11 cellular contexts compared by ENCODE assay signal in the genomic region with DNA sequence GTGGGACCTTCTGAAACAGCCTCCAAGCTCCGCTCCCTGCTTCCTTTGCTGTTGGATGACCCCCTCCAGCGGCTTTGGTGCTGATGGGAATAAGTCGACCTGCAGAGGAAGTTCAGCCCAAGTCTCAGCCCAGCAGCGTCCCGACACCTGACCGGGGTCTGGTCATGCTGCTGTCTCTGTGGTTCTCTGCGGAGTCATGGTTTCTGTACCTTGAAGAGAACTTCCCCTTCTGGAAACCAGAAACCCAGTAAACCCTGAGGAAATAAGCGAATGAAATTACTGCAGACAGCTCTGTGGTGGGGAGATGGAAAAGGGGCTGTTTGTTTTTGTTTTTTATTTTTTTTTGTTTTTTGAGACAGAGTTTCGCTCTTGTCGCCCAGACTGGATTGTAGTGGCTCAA. TPM values are rescaled to one million over a fixed set of nuclear protein-coding genes. Genes with fewer than 3 reads are reported as not detected.
DNase-seq lines count a peak whose midpoint lies in the region; ATAC-seq and TF ChIP-seq lines count a peak whose summit lies in the region.
"Had no signal": no experiment of that assay in that cellular context is flagged by ENCODE, and none has a peak within 500 bp of the region (broad histone marks: within the 10 kb centered on the region; RNA-seq: fewer than 3 reads in every experiment).

No MANE protein-coding gene starts in this region.

- TF ChIP-seq CTCF in suprapubic skin (IDR thresholded peaks at IDR 0.05) = no peak

- DNase-seq in pons (ENCODE audit: low spot score) (peak; percentile 30), suprapubic skin (ENCODE audit: low spot score in 2 of 2) (no peak)
- no peak for DNase-seq in stimulated activated effector memory CD8-positive, alpha-beta T cell treated with anti-CD3 and anti-CD28 coated beads, Interleukin-12 subunit alpha, Interleukin-12 subunit beta, amount 100 ng/mL, for 72 hours (ENCODE audit: low spot score in 2 of 2)
- DNase-seq: activated CD4-positive, alpha-beta T cell treated with anti-CD3 and anti-CD28 coated beads for 1 hour; NCI-H69; stimulated activated CD4-positive, alpha-beta T cell treated with anti-CD3 and anti-CD28 coated beads, Interleukin-4, amount 100 ng/mL, for 1 hour; upper lobe of left lung had no signal

- ATAC-seq in GM18907 (IDR thresholded peaks at IDR 0.05; ENCODE audit: unreplicated experiment) = peak; percentile 72
- peak; percentile 59 for ATAC-seq in HG02642 (IDR thresholded peaks at IDR 0.05; ENCODE audit: poor library complexity, unreplicated experiment)
- ATAC-seq in HG03571 (IDR thresholded peaks at IDR 0.05; ENCODE audit: unreplicated experiment) = peak; percentile 64
- no peak for ATAC-seq in SK-N-SH treated with all-trans-retinoic acid at 6 μM for 48 hours
- no peak for ATAC-seq in stimulated activated effector memory CD8-positive, alpha-beta T cell treated with anti-CD3 and anti-CD28 coated beads, Interleukin-12 subunit alpha, Interleukin-12 subunit beta, amount 100 ng/mL, for 72 hours

- peaks cover 2% of the 10 kb centered on the region for H3K4me1 ChIP-seq in suprapubic skin

- H3K36me3 Mint-ChIP-seq in stimulated activated effector memory CD8-positive, alpha-beta T cell treated with anti-CD3 and anti-CD28 coated beads, Interleukin-12 subunit alpha, Interleukin-12 subunit beta, amount 100 ng/mL, for 72 hours = peaks cover under 1% of the 10 kb centered on the region

- no peak overlapping the region for H3K27ac ChIP-seq in suprapubic skin
- H3K27ac ChIP-seq: upper lobe of left lung had no signal

- TF ChIP-seq EP300 in suprapubic skin (IDR thresholded peaks at IDR 0.05) = no peak

- H3K4me1 Mint-ChIP-seq in stimulated activated effector memory CD8-positive, alpha-beta T cell treated with anti-CD3 and anti-CD28 coated beads, Interleukin-12 subunit alpha, Interleukin-12 subunit beta, amount 100 ng/mL, for 72 hours = peaks cover 6% of the 10 kb centered on the region

- peaks cover 3% of the 10 kb centered on the region for H3K9me3 Mint-ChIP-seq in stimulated activated effector memory CD8-positive, alpha-beta T cell treated with anti-CD3 and anti-CD28 coated beads, Interleukin-12 subunit alpha, Interleukin-12 subunit beta, amount 100 ng/mL, for 72 hours

- WGBS in suprapubic skin = 78% methylated on average over 9 of the region's 10 CpGs

- TF ChIP-seq POLR2A in suprapubic skin (IDR thresholded peaks at IDR 0.05) = no peak

- no peak overlapping the region for H3K27ac Mint-ChIP-seq in stimulated activated effector memory CD8-positive, alpha-beta T cell treated with anti-CD3 and anti-CD28 coated beads, Interleukin-12 subunit alpha, Interleukin-12 subunit beta, amount 100 ng/mL, for 72 hours

- no peaks in the 10 kb centered on the region for H3K9me3 ChIP-seq in suprapubic skin
- H3K9me3 ChIP-seq: upper lobe of left lung had no signal

- no peak overlapping the region for H3K4me3 ChIP-seq in suprapubic skin
- H3K4me3 ChIP-seq: upper lobe of left lung had no signal

- H3K36me3 ChIP-seq in suprapubic skin = no peaks in the 10 kb centered on the region
- H3K36me3 ChIP-seq: upper lobe of left lung had no signal

- no peak overlapping the region for H3K4me3 Mint-ChIP-seq in stimulated activated effector memory CD8-positive, alpha-beta T cell treated with anti-CD3 and anti-CD28 coated beads, Interleukin-12 subunit alpha, Interleukin-12 subunit beta, amount 100 ng/mL, for 72 hours

- H3K27me3 ChIP-seq in suprapubic skin = peaks cover 6% of the 10 kb centered on the region
- H3K27me3 ChIP-seq: upper lobe of left lung had no signal

TF ChIP-seq in SK-N-SH treated with all-trans-retinoic acid at 6 μM for 48 hours, 23 proteins besides CTCF, POLR2A, EP300 and RAD21 (continues in another document):
- TF ChIP-seq SNAI2 (CRISPR knock-in tag; IDR thresholded peaks at IDR 0.05) = no peak
- TF ChIP-seq GLIS3 (CRISPR knock-in tag; IDR thresholded peaks at IDR 0.05) = no peak
- TF ChIP-seq TOX (CRISPR knock-in tag; IDR thresholded peaks at IDR 0.05; ENCODE audit: borderline replicate concordance) = no peak
- no peak for TF ChIP-seq RARB (CRISPR knock-in tag; IDR thresholded peaks at IDR 0.05)
- no peak for TF ChIP-seq PATZ1 (CRISPR knock-in tag; IDR thresholded peaks at IDR 0.05; ENCODE audit: borderline replicate concordance)
- no peak for TF ChIP-seq ZC3H10 (CRISPR knock-in tag; IDR thresholded peaks at IDR 0.05)
- TF ChIP-seq, protein P1, sequence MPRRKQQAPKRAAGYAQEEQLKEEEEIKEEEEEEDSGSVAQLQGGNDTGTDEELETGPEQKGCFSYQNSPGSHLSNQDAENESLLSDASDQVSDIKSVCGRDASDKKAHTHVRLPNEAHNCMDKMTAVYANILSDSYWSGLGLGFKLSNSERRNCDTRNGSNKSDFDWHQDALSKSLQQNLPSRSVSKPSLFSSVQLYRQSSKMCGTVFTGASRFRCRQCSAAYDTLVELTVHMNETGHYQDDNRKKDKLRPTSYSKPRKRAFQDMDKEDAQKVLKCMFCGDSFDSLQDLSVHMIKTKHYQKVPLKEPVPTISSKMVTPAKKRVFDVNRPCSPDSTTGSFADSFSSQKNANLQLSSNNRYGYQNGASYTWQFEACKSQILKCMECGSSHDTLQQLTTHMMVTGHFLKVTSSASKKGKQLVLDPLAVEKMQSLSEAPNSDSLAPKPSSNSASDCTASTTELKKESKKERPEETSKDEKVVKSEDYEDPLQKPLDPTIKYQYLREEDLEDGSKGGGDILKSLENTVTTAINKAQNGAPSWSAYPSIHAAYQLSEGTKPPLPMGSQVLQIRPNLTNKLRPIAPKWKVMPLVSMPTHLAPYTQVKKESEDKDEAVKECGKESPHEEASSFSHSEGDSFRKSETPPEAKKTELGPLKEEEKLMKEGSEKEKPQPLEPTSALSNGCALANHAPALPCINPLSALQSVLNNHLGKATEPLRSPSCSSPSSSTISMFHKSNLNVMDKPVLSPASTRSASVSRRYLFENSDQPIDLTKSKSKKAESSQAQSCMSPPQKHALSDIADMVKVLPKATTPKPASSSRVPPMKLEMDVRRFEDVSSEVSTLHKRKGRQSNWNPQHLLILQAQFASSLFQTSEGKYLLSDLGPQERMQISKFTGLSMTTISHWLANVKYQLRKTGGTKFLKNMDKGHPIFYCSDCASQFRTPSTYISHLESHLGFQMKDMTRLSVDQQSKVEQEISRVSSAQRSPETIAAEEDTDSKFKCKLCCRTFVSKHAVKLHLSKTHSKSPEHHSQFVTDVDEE (CRISPR knock-in tag; IDR thresholded peaks at IDR 0.05) = no peak
- no peak for TF ChIP-seq PPARA (CRISPR knock-in tag; IDR thresholded peaks at IDR 0.05; ENCODE audit: borderline replicate concordance)
- no peak for TF ChIP-seq TCF4 (CRISPR knock-in tag; IDR thresholded peaks at IDR 0.05; ENCODE audit: borderline replicate concordance)
- TF ChIP-seq CSRNP3 (CRISPR knock-in tag; IDR thresholded peaks at IDR 0.05) = no peak
- TF ChIP-seq, protein P2, sequence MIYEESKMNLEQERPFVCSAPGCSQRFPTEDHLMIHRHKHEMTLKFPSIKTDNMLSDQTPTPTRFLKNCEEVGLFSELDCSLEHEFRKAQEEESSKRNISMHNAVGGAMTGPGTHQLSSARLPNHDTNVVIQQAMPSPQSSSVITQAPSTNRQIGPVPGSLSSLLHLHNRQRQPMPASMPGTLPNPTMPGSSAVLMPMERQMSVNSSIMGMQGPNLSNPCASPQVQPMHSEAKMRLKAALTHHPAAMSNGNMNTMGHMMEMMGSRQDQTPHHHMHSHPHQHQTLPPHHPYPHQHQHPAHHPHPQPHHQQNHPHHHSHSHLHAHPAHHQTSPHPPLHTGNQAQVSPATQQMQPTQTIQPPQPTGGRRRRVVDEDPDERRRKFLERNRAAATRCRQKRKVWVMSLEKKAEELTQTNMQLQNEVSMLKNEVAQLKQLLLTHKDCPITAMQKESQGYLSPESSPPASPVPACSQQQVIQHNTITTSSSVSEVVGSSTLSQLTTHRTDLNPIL (CRISPR knock-in tag; IDR thresholded peaks at IDR 0.05; ENCODE audit: low read depth) = no peak

RNA-seq across cellular contexts. Expression of gene ZNF12, which starts 18.3 kb away (rescaled TPM):
- 10 to 100 TPM; 17.9 to 33.0 (median 19.0) TPM for total RNA-seq in suprapubic skin

RNA-seq across cellular contexts. Expression of gene RSPH10B2, which starts 28.9 kb away (rescaled TPM):
- not detected for total RNA-seq in suprapubic skin

Comparison
In these comparisons a context has a peak if more than half of its experiments do, and no peak if none do; other contexts are left out.
1. ATAC-seq: peak in GM18907 (single experiment), HG02642 (single experiment) and HG03571 (single experiment); none in SK-N-SH treated with all-trans-retinoic acid at 6 μM for 48 hours (single experiment) and stimulated activated effector memory CD8-positive, alpha-beta T cell treated with anti-CD3 and anti-CD28 coated beads, Interleukin-12 subunit alpha, Interleukin-12 subunit beta, amount 100 ng/mL, for 72 hours (single experiment).